Comparison of ENCODE assay signal across 21 cellular contexts in the genomic region with DNA sequence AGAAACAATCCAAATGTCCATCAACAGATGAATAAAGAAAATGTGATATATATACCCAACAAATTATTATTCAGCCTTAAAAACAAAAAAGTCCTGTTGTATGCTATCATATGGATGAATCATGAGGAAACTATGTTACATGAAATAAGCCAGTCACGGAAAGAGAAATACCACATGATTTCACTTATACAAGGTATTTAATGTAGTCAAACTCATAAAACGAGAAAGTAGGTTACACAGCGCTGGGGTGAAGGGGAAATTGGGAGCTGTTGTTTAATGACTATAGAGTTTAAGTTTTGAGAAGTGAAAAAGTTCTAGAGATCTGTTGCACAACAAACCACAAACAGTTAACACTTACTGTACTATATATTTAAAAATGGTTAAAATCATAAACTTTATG. TPM values are rescaled to one million over a fixed set of nuclear protein-coding genes. Genes with fewer than 3 reads are reported as not detected.
DNase-seq lines count a peak whose midpoint lies in the region; ATAC-seq and TF ChIP-seq lines count a peak whose summit lies in the region.
"Had no signal": no experiment of that assay in that cellular context is flagged by ENCODE, and none has a peak within 500 bp of the region (broad histone marks: within the 10 kb centered on the region; RNA-seq: fewer than 3 reads in every experiment).

No MANE protein-coding gene starts in this region.

- H3K4me1 ChIP-seq in PC-3 (ENCODE audit: insufficient read depth, low read length) (peaks cover 34% of the 10 kb centered on the region), osteoblast (ENCODE audit: insufficient read depth, low read length) (peaks cover 13% of the 10 kb centered on the region)
- H3K4me1 ChIP-seq: BE2C had no signal

- H3K4me3 ChIP-seq in PC-3 (ENCODE audit: low read length) (no peak overlapping the region), osteoblast (ENCODE audit: insufficient read depth, low read length) (no peak overlapping the region)
- H3K4me3 ChIP-seq: heart right ventricle, thoracic aorta had no signal

- H3K27me3 ChIP-seq in PC-3 (ENCODE audit: low read length), result no peaks in the 10 kb centered on the region
- H3K27me3 ChIP-seq in osteoblast (ENCODE audit: insufficient read depth, low read length), result no peaks in the 10 kb centered on the region
- H3K27me3 ChIP-seq: heart right ventricle had no signal

- intact Hi-C loops in PC-3 (cut with micrococcal nuclease), result loop anchor here (10.0 kb wide), 1 partner anchor 53 kb away; no protein-coding TSS in a partner anchor
- intact Hi-C loops in dendritic cell treated with granulocyte-macrophage colony-stimulating factor and Interleukin-4, amounts not matched to agents 40 ng/mL and 50 ng/mL, for 4 days (cut with micrococcal nuclease), result loop anchor here (5.0 kb wide), 1 partner anchor 56 kb away; no protein-coding TSS in a partner anchor

- no peaks in the 10 kb centered on the region for H4K20me1 ChIP-seq in PC-3 (ENCODE audit: low read length)
- H4K20me1 ChIP-seq in osteoblast (ENCODE audit: insufficient read depth, low read length), result no peaks in the 10 kb centered on the region

- H3K4me2 ChIP-seq in PC-3 (ENCODE audit: low read length), result peak overlapping the region; percentile 47
- no peak overlapping the region for H3K4me2 ChIP-seq in osteoblast (ENCODE audit: insufficient read depth, low read length)

- H2AFZ ChIP-seq in PC-3 (ENCODE audit: low read length), result no peak overlapping the region
- H2AFZ ChIP-seq in osteoblast (ENCODE audit: low read length), result no peak overlapping the region

- H3K36me3 ChIP-seq in PC-3 (ENCODE audit: low read depth, low read length) (peaks cover 25% of the 10 kb centered on the region), osteoblast (ENCODE audit: insufficient read depth, low read length) (peaks cover 29% of the 10 kb centered on the region)
- H3K36me3 ChIP-seq: BE2C had no signal

- POLR2A ChIA-PET in PC-3 (lab: Charles Lee; ENCODE audit: unreplicated experiment), result no interaction called here

- H3K79me2 ChIP-seq in PC-3 (ENCODE audit: low read length) (no peaks in the 10 kb centered on the region), osteoblast (ENCODE audit: insufficient read depth, low read length) (peaks cover 2% of the 10 kb centered on the region)

- ATAC-seq in PC-3, result peak; percentile 77
- ATAC-seq in HG02571 (IDR thresholded peaks at IDR 0.05; ENCODE audit: unreplicated experiment), result no peak
- no peak for ATAC-seq in HG03442 (IDR thresholded peaks at IDR 0.05; ENCODE audit: unreplicated experiment)
- ATAC-seq: effector memory CD8-positive, alpha-beta T cell; heart right ventricle had no signal

- no peaks in the 10 kb centered on the region for H3K9me2 ChIP-seq in PC-3 (replicated peaks; ENCODE audit: low read length)

- H3K27ac ChIP-seq in PC-3 (ENCODE audit: low read length) (peak overlapping the region; percentile 48), osteoblast (ENCODE audit: low read depth, low read length) (peak overlapping the region; percentile 1)
- H3K27ac ChIP-seq: heart right ventricle, thoracic aorta had no signal

- no peaks in the 10 kb centered on the region for H3K9me3 ChIP-seq in PC-3 (ENCODE audit: low read length)
- H3K9me3 ChIP-seq in osteoblast (ENCODE audit: low read depth, low read length), result no peaks in the 10 kb centered on the region
- H3K9me3 ChIP-seq: BE2C, thoracic aorta had no signal

- H3K36me3 Mint-ChIP-seq in HFFc6 (ENCODE audit: low read depth), result peaks cover 74% of the 10 kb centered on the region
- peaks cover 44% of the 10 kb centered on the region for H3K36me3 Mint-ChIP-seq in dendritic cell treated with granulocyte-macrophage colony-stimulating factor and Interleukin-4, amounts not matched to agents 40 ng/mL and 50 ng/mL, for 4 days (ENCODE audit: low read depth)

- no peaks in the 10 kb centered on the region; the same call in none of the 2 replicates for H3K27me3 Mint-ChIP-seq in HFFc6 (ENCODE audit: insufficient read depth)
- no peaks in the 10 kb centered on the region for H3K27me3 Mint-ChIP-seq in dendritic cell treated with granulocyte-macrophage colony-stimulating factor and Interleukin-4, amounts not matched to agents 40 ng/mL and 50 ng/mL, for 4 days
- H3K27me3 Mint-ChIP-seq: effector memory CD8-positive, alpha-beta T cell; progenitor cell of endocrine pancreas had no signal

- peaks cover 37% of the 10 kb centered on the region for H3K4me1 Mint-ChIP-seq in HFFc6 (ENCODE audit: low read depth)
- H3K4me1 Mint-ChIP-seq in dendritic cell treated with granulocyte-macrophage colony-stimulating factor and Interleukin-4, amounts not matched to agents 40 ng/mL and 50 ng/mL, for 4 days (ENCODE audit: low read depth), result peaks cover 50% of the 10 kb centered on the region
- H3K4me1 Mint-ChIP-seq: H9 had no signal

- H3K27ac Mint-ChIP-seq in HFFc6, result peak overlapping the region; percentile 71
- peak overlapping the region; percentile 77 for H3K27ac Mint-ChIP-seq in dendritic cell treated with granulocyte-macrophage colony-stimulating factor and Interleukin-4, amounts not matched to agents 40 ng/mL and 50 ng/mL, for 4 days
- H3K27ac Mint-ChIP-seq: effector memory CD8-positive, alpha-beta T cell; H9; progenitor cell of endocrine pancreas had no signal

- no peaks in the 10 kb centered on the region for H3K9me3 Mint-ChIP-seq in HFFc6
- H3K9me3 Mint-ChIP-seq in dendritic cell treated with granulocyte-macrophage colony-stimulating factor and Interleukin-4, amounts not matched to agents 40 ng/mL and 50 ng/mL, for 4 days, result peaks cover 20% of the 10 kb centered on the region
- H3K9me3 Mint-ChIP-seq: effector memory CD8-positive, alpha-beta T cell had no signal

- peak overlapping the region; percentile 26; the same call in 1 of the 2 replicates for H3K4me3 Mint-ChIP-seq in HFFc6
- H3K4me3 Mint-ChIP-seq in dendritic cell treated with granulocyte-macrophage colony-stimulating factor and Interleukin-4, amounts not matched to agents 40 ng/mL and 50 ng/mL, for 4 days, result no peak overlapping the region
- H3K4me3 Mint-ChIP-seq: effector memory CD8-positive, alpha-beta T cell; H9 had no signal

- H3F3A ChIP-seq in PC-3 (ENCODE audit: low read length, unreplicated experiment), result peaks cover 12% of the 10 kb centered on the region

- BruUV-seq in PC-3 (replicated peaks; lab: Mats Ljungman, UMichigan), result no TSS peak

- no peak overlapping the region for H3K9ac ChIP-seq in PC-3 (ENCODE audit: low read length)

- TF ChIP-seq CTCF in HFFc6 (IDR thresholded peaks at IDR 0.05), result no peak
- TF ChIP-seq CTCF in PC-3 (conservative IDR thresholded peaks at IDR 0.05; ENCODE audit: low read depth, low read length), result no peak
- no peak for TF ChIP-seq CTCF in osteoblast (IDR thresholded peaks at IDR 0.05; ENCODE audit: extremely low read depth, low read depth, low read length)

- DNase-seq in HFFc6 (peak; percentile 25), PC-3 (peak; percentile 89), osteoblast (ENCODE audit: insufficient read length, low spot score, missing footprints) (no peak), NCI-H2081 treated with DMSO at 0.1 percent for 48 hours (lab: John Stamatoyannopoulos, UW) (no peak), cerebellar cortex (ENCODE audit: low spot score) (no peak)
- DNase-seq: activated CD4-positive, alpha-beta T cell treated with anti-CD3 and anti-CD28 coated beads, Interleukin-2, amount 50 U/mL, for 4 hours; BE2C; DMS153; effector memory CD8-positive, alpha-beta T cell; H9; heart right ventricle; Karpas-422; NCI-H187 treated with DMSO at 0.1 percent for 48 hours; NCI-H526 treated with DMSO at 0.1 percent for 48 hours; Right ventricle myocardium superior; T-helper 9 cell had no signal

- CTCF ChIA-PET in PC-3 (lab: Charles Lee), result interaction anchor here (1.4 kb wide), 1 partner anchor 16 kb away, joined by 7 read pairs; no protein-coding TSS in a partner anchor

RNA-seq across cellular contexts. Expression of a gene that starts 58.5 kb away (rescaled TPM):
- 10 to 100 TPM; 34.5 to 44.6 (median 39.9) TPM for total RNA-seq in HFFc6 (2021; fragmentation: NEBNext Ultra II Directional; extraction: Animal tissue kit (Norgen Biotek cat#: 25700))
- 30.3 and 33.4 TPM in 2 replicates for total RNA-seq in PC-3 (2014; rRNA removed)
- total RNA-seq in osteoblast, result 41.3 and 42.3 TPM in 2 replicates

Comparison
In these comparisons a context has a peak if more than half of its experiments do, and no peak if none do; other contexts are left out.
1. DNase-seq: peak in HFFc6 (single experiment) and PC-3 (single experiment); none in osteoblast (single experiment), NCI-H2081 treated with DMSO at 0.1 percent for 48 hours (single experiment) and cerebellar cortex (single experiment).